In genomic region chr6:45049188-45049843, GRCh38 we compare ENCODE assay signal across 10 cellular contexts.
A peak's percentile ranks its signal among the peaks of the same experiment; 100 is the strongest.
DNase-seq lines count a peak whose midpoint lies in the region; ATAC-seq and TF ChIP-seq lines count a peak whose summit lies in the region.
"Had no signal": no experiment of that assay in that cellular context is flagged by ENCODE, and none has a peak within 500 bp of the region (broad histone marks: within the 10 kb centered on the region; RNA-seq: fewer than 3 reads in every experiment).

No MANE protein-coding gene starts in this region.

- H3K9ac ChIP-seq in Loucy (ENCODE audit: low read depth, low read length, poor library complexity, severe bottlenecking), result peak overlapping the region; percentile 8
- H3K9ac ChIP-seq in mesenchymal stem cell (ENCODE audit: low read length), result no peak overlapping the region

- H3K9me2 ChIP-seq in Loucy (replicated peaks; ENCODE audit: low read depth, low read length), result no peaks in the 10 kb centered on the region

- intact Hi-C loops in psoas muscle (cut with DNase I), result no loop called here

- H2BK120ac ChIP-seq in mesenchymal stem cell (ENCODE audit: low read depth, low read length), result no peak overlapping the region

- H3K14ac ChIP-seq in mesenchymal stem cell (ENCODE audit: low read length in 2 of 2), result no peak overlapping the region

- H3K27me3 ChIP-seq in Loucy (ENCODE audit: insufficient read depth, low read length, poor library complexity, severe bottlenecking) (no peaks in the 10 kb centered on the region), mesenchymal stem cell (ENCODE audit: control insufficient read depth in 1 of 2, insufficient read depth in 1 of 2, low read length in 2 of 2) (no peaks in the 10 kb centered on the region), psoas muscle (ENCODE audit: insufficient read depth in 3 of 3, low read length in 2 of 3) (no peaks in the 10 kb centered on the region)

- H2AFZ ChIP-seq in Loucy (ENCODE audit: low read length) (0 out of 2 replicates have a peak overlapping the region, but pooled peaks have one; percentile 2), mesenchymal stem cell (ENCODE audit: low read depth, low read length) (no peak overlapping the region)

- H3K4ac ChIP-seq in mesenchymal stem cell (ENCODE audit: low read depth in 1 of 2, low read length in 2 of 2), result no peak overlapping the region

- H3K23ac ChIP-seq in mesenchymal stem cell (ENCODE audit: low read length in 2 of 2), result no peak overlapping the region

- H3K27me3 Mint-ChIP-seq in activated T-helper 17 cell treated with anti-CD3 and anti-CD28 coated beads, Interleukin-2, amount 50 U/mL, for 72 hours, result no peaks in the 10 kb centered on the region

- peak; percentile 41 for DNase-seq in GDM1 (lab: John Stamatoyannopoulos, UW)
- DNase-seq in mesenchymal stem cell, result peak; percentile 32
- DNase-seq in NCI-H345 (lab: John Stamatoyannopoulos, UW), result no peak
- no peak for DNase-seq in stimulated activated naive CD4-positive, alpha-beta T cell (lab: John Stamatoyannopoulos, UW)
- no peak for DNase-seq in psoas muscle
- no peak for DNase-seq in germinal center (ENCODE audit: low spot score)
- DNase-seq: aorta, NCI-H226 had no signal

- H3K79me2 ChIP-seq in Loucy (ENCODE audit: insufficient read depth, low read length), result no peaks in the 10 kb centered on the region

- peak overlapping the region; percentile 41 for H3K4me2 ChIP-seq in Loucy (ENCODE audit: low read depth, low read length, poor library complexity, severe bottlenecking)
- no peak overlapping the region for H3K4me2 ChIP-seq in mesenchymal stem cell (ENCODE audit: low read length, poor library complexity, severe bottlenecking)

- H3K79me1 ChIP-seq in mesenchymal stem cell (replicated peaks; ENCODE audit: low read length, poor library complexity, severe bottlenecking), result peaks cover 3% of the 10 kb centered on the region

- H4K8ac ChIP-seq in mesenchymal stem cell (ENCODE audit: low read length), result no peak overlapping the region

- H2BK15ac ChIP-seq in mesenchymal stem cell (ENCODE audit: low read depth, poor library complexity, severe bottlenecking), result no peak overlapping the region

- H3K4me3 Mint-ChIP-seq in activated T-helper 17 cell treated with anti-CD3 and anti-CD28 coated beads, Interleukin-2, amount 50 U/mL, for 72 hours, result peak overlapping the region; percentile 12

- TF ChIP-seq CTCF in Loucy (conservative IDR thresholded peaks at IDR 0.05; ENCODE audit: low read length) (no peak), psoas muscle (IDR thresholded peaks at IDR 0.05) (no peak)

- H4K91ac ChIP-seq in mesenchymal stem cell (ENCODE audit: low read length), result no peak overlapping the region

- H3K9me3 ChIP-seq in Loucy (ENCODE audit: insufficient read depth, low read depth, low read length) (no peaks in the 10 kb centered on the region), mesenchymal stem cell (ENCODE audit: control insufficient read depth, low read length) (no peaks in the 10 kb centered on the region), psoas muscle (no peaks in the 10 kb centered on the region)

- no peak overlapping the region for H3K27ac ChIP-seq in mesenchymal stem cell (ENCODE audit: low read length, poor library complexity, severe bottlenecking)
- H3K27ac ChIP-seq in psoas muscle, result no peak overlapping the region

- H3K36me3 Mint-ChIP-seq in activated T-helper 17 cell treated with anti-CD3 and anti-CD28 coated beads, Interleukin-2, amount 50 U/mL, for 72 hours (ENCODE audit: low read depth), result no peaks in the 10 kb centered on the region

- H3K9me3 Mint-ChIP-seq in activated T-helper 17 cell treated with anti-CD3 and anti-CD28 coated beads, Interleukin-2, amount 50 U/mL, for 72 hours, result no peaks in the 10 kb centered on the region

- peak; percentile 72 for ATAC-seq in activated T-helper 17 cell treated with anti-CD3 and anti-CD28 coated beads, Interleukin-2, amount 50 U/mL, for 72 hours (replicated peaks)
- no peak for ATAC-seq in psoas muscle

- H2BK5ac ChIP-seq in mesenchymal stem cell (ENCODE audit: low read depth, low read length, poor library complexity, severe bottlenecking), result no peak overlapping the region

- WGBS in mesenchymal stem cell, result 100% methylated on average over 1 of the region's 5 CpGs
- WGBS in psoas muscle, 3 donors, result 94 to 95% (median 94%) methylated on average over 5 of the region's 5 CpGs

- no peak overlapping the region for H2AK5ac ChIP-seq in mesenchymal stem cell (ENCODE audit: low read length, severe bottlenecking)

- no peaks in the 10 kb centered on the region for H3F3A ChIP-seq in Loucy (ENCODE audit: low read depth)

- no peaks in the 10 kb centered on the region for H4K20me1 ChIP-seq in Loucy (ENCODE audit: insufficient read depth, low read length, poor library complexity, severe bottlenecking)

- H3K36me3 ChIP-seq in Loucy (ENCODE audit: insufficient read depth, low read length) (no peaks in the 10 kb centered on the region), mesenchymal stem cell (ENCODE audit: control insufficient read depth in 1 of 2, insufficient read depth in 2 of 2, low read depth in 1 of 2, low read length in 2 of 2) (no peaks in the 10 kb centered on the region), psoas muscle (ENCODE audit: insufficient read depth in 1 of 2, low read depth in 1 of 2) (no peaks in the 10 kb centered on the region)

- peaks cover 28% of the 10 kb centered on the region for H3K4me1 Mint-ChIP-seq in activated T-helper 17 cell treated with anti-CD3 and anti-CD28 coated beads, Interleukin-2, amount 50 U/mL, for 72 hours

- peaks cover 36% of the 10 kb centered on the region for H3K4me1 ChIP-seq in Loucy (ENCODE audit: insufficient read depth, low read length, poor library complexity, severe bottlenecking)
- H3K4me1 ChIP-seq in mesenchymal stem cell (ENCODE audit: control insufficient read depth, insufficient read depth, low read depth, low read length), result peaks cover 3% of the 10 kb centered on the region
- H3K4me1 ChIP-seq in psoas muscle, result no peaks in the 10 kb centered on the region

- H3K27ac Mint-ChIP-seq in activated T-helper 17 cell treated with anti-CD3 and anti-CD28 coated beads, Interleukin-2, amount 50 U/mL, for 72 hours, result peak overlapping the region; percentile 84

- H3K4me3 ChIP-seq in Loucy (ENCODE audit: low read length, poor library complexity, severe bottlenecking) (no peak overlapping the region), mesenchymal stem cell (ENCODE audit: insufficient read depth in 1 of 2, low read depth in 1 of 2, low read length in 2 of 2) (no peak overlapping the region), psoas muscle (no peak overlapping the region)

- no peak overlapping the region for H2BK12ac ChIP-seq in mesenchymal stem cell (ENCODE audit: low read length in 2 of 2)

- H3K18ac ChIP-seq in mesenchymal stem cell (ENCODE audit: low read depth in 1 of 2, low read length in 2 of 2), result no peak overlapping the region

Comparison
In these comparisons a context has a peak if more than half of its experiments do, and no peak if none do; other contexts are left out.
1. DNase-seq: peak in GDM1 (single experiment) and mesenchymal stem cell (single experiment); none in NCI-H345 (single experiment), stimulated activated naive CD4-positive, alpha-beta T cell (0 of 6), psoas muscle (0 of 2) and germinal center (single experiment).